ENCODE assay signal across 7 cellular contexts in the genomic region with DNA sequence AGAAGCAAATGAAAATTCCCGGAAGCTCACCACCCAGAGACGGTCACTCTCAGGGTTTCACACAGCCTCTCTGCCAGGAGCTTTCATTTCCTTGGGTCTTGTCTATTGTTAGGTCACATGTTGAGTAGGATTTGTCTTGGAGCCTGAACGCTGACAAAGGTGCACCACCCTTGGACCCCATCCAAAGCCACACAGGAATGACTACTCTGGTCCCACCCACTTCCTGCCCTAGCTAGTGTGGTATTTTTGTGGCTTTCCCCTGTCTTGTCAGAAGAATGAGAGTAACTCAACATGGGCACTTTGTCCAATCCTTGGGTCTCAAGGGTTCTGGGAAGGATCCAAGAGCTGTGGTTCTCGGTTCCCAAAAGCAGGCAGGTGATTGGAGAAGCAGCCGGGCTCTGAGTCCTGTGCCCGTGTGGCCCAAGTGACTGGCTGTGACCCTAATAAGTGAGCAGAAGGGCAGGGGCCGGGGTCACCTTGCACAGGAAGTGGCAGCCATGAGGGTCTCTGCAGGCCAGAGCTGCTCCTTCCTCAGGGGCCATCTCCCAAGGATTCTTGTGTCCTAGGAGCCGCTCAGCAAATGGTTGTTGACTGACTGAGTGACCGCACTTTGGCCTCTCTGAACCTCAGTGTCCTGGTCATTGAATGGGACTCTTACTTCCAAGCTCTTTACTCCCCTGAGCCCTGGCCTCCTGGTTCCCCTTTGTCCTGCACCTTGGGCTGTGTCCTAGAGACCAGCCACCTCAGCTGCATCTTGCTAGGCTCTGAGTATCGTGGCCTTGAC. TPM values are rescaled to one million over a fixed set of nuclear protein-coding genes. Genes with fewer than 3 reads are reported as not detected.
DNase-seq lines count a peak whose midpoint lies in the region; ATAC-seq and TF ChIP-seq lines count a peak whose summit lies in the region.

No MANE protein-coding gene starts in this region.

- peak overlapping the region; percentile 26 for H3K27ac ChIP-seq in right cardiac atrium (ENCODE audit: low read length)

- POLR2A ChIA-PET in WTC11 (lab: Charles Lee) = no interaction called here

- H3K9me3 ChIP-seq in right cardiac atrium (ENCODE audit: control insufficient read depth, low read length) = no peaks in the 10 kb centered on the region

- H3K27me3 ChIP-seq in right cardiac atrium (ENCODE audit: control insufficient read depth, insufficient read depth) = no peaks in the 10 kb centered on the region

- no peak for TF ChIP-seq CTCF in WTC11 (IDR thresholded peaks at IDR 0.05)

- CTCF ChIA-PET in WTC11 (lab: Charles Lee) = interaction anchor here (1.0 to 2.4 kb wide), 3 partner anchors 49 to 200 kb away, joined by 5 to 9 read pairs (median 7); no protein-coding TSS in a partner anchor

- peak; percentile 88 to 90 for ATAC-seq in activated T-cell treated with anti-CD3 and anti-CD28 coated beads, Interleukin-2, amount 50 U/mL, for 4 hours
- ATAC-seq in right cardiac atrium (peak; percentile 77 to 94), GM18873 (IDR thresholded peaks at IDR 0.05; ENCODE audit: low FRiP score, unreplicated experiment) (no peak), WTC11 (no peak)
- ATAC-seq in stimulated activated memory B cell treated with anti-CD40 and anti-IgM and Interleukin-4, amounts not matched to agents 10 μg/mL and 1 μg/mL and 100 μg/mL, for 72 hours = peak; percentile 73

- 63% methylated on average over 10 of the region's 10 CpGs for WGBS in right cardiac atrium

- H3K27ac Mint-ChIP-seq in stimulated activated memory B cell treated with anti-CD40 and anti-IgM and Interleukin-4, amounts not matched to agents 10 μg/mL and 1 μg/mL and 100 μg/mL, for 72 hours = peak overlapping the region; percentile 70
- H3K27ac Mint-ChIP-seq in WTC11 = no peak overlapping the region

- H3K4me1 ChIP-seq in right cardiac atrium (ENCODE audit: control insufficient read depth, insufficient read depth, low read length) = peaks cover 2% of the 10 kb centered on the region

- no peaks in the 10 kb centered on the region for H3K36me3 Mint-ChIP-seq in activated T-cell treated with anti-CD3 and anti-CD28 coated beads, Interleukin-2, amount 50 U/mL, for 4 hours (ENCODE audit: insufficient read depth)
- no peaks in the 10 kb centered on the region for H3K36me3 Mint-ChIP-seq in stimulated activated memory B cell treated with anti-CD40 and anti-IgM and Interleukin-4, amounts not matched to agents 10 μg/mL and 1 μg/mL and 100 μg/mL, for 72 hours
- no peaks in the 10 kb centered on the region for H3K36me3 Mint-ChIP-seq in WTC11

- no peaks in the 10 kb centered on the region for H3K27me3 Mint-ChIP-seq in activated T-cell treated with anti-CD3 and anti-CD28 coated beads, Interleukin-2, amount 50 U/mL, for 4 hours (ENCODE audit: low read depth)
- peaks cover 18% of the 10 kb centered on the region for H3K27me3 Mint-ChIP-seq in stimulated activated memory B cell treated with anti-CD40 and anti-IgM and Interleukin-4, amounts not matched to agents 10 μg/mL and 1 μg/mL and 100 μg/mL, for 72 hours
- no peaks in the 10 kb centered on the region for H3K27me3 Mint-ChIP-seq in WTC11 (ENCODE audit: low read depth)

- peak overlapping the region; percentile 75 for H3K4me3 Mint-ChIP-seq in activated T-cell treated with anti-CD3 and anti-CD28 coated beads, Interleukin-2, amount 50 U/mL, for 4 hours
- peak overlapping the region; percentile 48 for H3K4me3 Mint-ChIP-seq in stimulated activated memory B cell treated with anti-CD40 and anti-IgM and Interleukin-4, amounts not matched to agents 10 μg/mL and 1 μg/mL and 100 μg/mL, for 72 hours
- H3K4me3 Mint-ChIP-seq in WTC11 = no peak overlapping the region

- no peak overlapping the region for H3K4me3 ChIP-seq in right cardiac atrium (ENCODE audit: low read length)

- H3K4me1 Mint-ChIP-seq in activated T-cell treated with anti-CD3 and anti-CD28 coated beads, Interleukin-2, amount 50 U/mL, for 4 hours (ENCODE audit: low read depth) = peaks cover 84% of the 10 kb centered on the region
- H3K4me1 Mint-ChIP-seq in stimulated activated memory B cell treated with anti-CD40 and anti-IgM and Interleukin-4, amounts not matched to agents 10 μg/mL and 1 μg/mL and 100 μg/mL, for 72 hours = peaks cover 16% of the 10 kb centered on the region
- H3K4me1 Mint-ChIP-seq in WTC11 = peaks cover 6% of the 10 kb centered on the region; the same call in 1 of the 2 replicates

- intact Hi-C loops in right cardiac atrium (cut with DNase I) = no loop called here

- DNase-seq in HCEC 1CT (peak; percentile 21), NCI-H226 (peak; percentile 20), right cardiac atrium (peak in 2 of 3 donors; percentile 63 to 64), WTC11 (ENCODE audit: low spot score) (no peak)
- DNase-seq in activated T-cell treated with anti-CD3 and anti-CD28 coated beads, Interleukin-2, amount 50 U/mL, for 4 hours = peak; percentile 69

- no peaks in the 10 kb centered on the region for H3K9me3 Mint-ChIP-seq in activated T-cell treated with anti-CD3 and anti-CD28 coated beads, Interleukin-2, amount 50 U/mL, for 4 hours
- H3K9me3 Mint-ChIP-seq in stimulated activated memory B cell treated with anti-CD40 and anti-IgM and Interleukin-4, amounts not matched to agents 10 μg/mL and 1 μg/mL and 100 μg/mL, for 72 hours = no peaks in the 10 kb centered on the region
- no peaks in the 10 kb centered on the region for H3K9me3 Mint-ChIP-seq in WTC11

TF ChIP-seq in WTC11, 78 proteins besides CTCF, POLR2A, EP300 and RAD21:
- TF ChIP-seq KAT7 (CRISPR knock-in tag; IDR thresholded peaks at IDR 0.05; ENCODE audit: borderline replicate concordance) (no peak), CBFB (CRISPR knock-in tag; IDR thresholded peaks at IDR 0.05; ENCODE audit: low read depth) (no peak)
- TF ChIP-seq, protein P1, sequence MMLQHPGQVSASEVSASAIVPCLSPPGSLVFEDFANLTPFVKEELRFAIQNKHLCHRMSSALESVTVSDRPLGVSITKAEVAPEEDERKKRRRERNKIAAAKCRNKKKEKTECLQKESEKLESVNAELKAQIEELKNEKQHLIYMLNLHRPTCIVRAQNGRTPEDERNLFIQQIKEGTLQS (CRISPR knock-in tag; conservative IDR thresholded peaks at IDR 0.05) = no peak
TF ChIP-seq in WTC11: peak in this region for 0.

RNA-seq across cellular contexts. Expression of a gene that starts 6.9 kb away (rescaled TPM):
- total RNA-seq in activated T-cell treated with anti-CD3 and anti-CD28 coated beads, Interleukin-2, amount 50 U/mL, for 4 hours = 10 to 100 TPM; 32.5 to 36.3 (median 32.6) TPM
- total RNA-seq in right cardiac atrium = 1 to 10 TPM; 2.5 to 3.2 (median 2.9) TPM
- polyA plus RNA-seq in right cardiac atrium = 1.1 TPM
- 1.7 to 1.9 TPM (median 1.8 TPM) in 3 replicates for total RNA-seq in WTC11 (2021)

Comparison
In these comparisons a context has a peak if more than half of its experiments do, and no peak if none do; other contexts are left out.
1. ATAC-seq: peak in activated T-cell treated with anti-CD3 and anti-CD28 coated beads, Interleukin-2, amount 50 U/mL, for 4 hours (2 of 2), right cardiac atrium (2 of 2) and stimulated activated memory B cell treated with anti-CD40 and anti-IgM and Interleukin-4, amounts not matched to agents 10 μg/mL and 1 μg/mL and 100 μg/mL, for 72 hours (single experiment); none in GM18873 (single experiment) and WTC11 (single experiment).
2. RNA of a gene that starts 6.9 kb away (total RNA-seq): 32.5 to 36.3 TPM in activated T-cell treated with anti-CD3 and anti-CD28 coated beads, Interleukin-2, amount 50 U/mL, for 4 hours; 2.5 to 3.2 TPM in right cardiac atrium and 1.7 to 1.9 TPM in WTC11; every median in the first group is over 4 times any median in the second.